ENCODE assay signal across 9 cellular contexts in the genomic region with DNA sequence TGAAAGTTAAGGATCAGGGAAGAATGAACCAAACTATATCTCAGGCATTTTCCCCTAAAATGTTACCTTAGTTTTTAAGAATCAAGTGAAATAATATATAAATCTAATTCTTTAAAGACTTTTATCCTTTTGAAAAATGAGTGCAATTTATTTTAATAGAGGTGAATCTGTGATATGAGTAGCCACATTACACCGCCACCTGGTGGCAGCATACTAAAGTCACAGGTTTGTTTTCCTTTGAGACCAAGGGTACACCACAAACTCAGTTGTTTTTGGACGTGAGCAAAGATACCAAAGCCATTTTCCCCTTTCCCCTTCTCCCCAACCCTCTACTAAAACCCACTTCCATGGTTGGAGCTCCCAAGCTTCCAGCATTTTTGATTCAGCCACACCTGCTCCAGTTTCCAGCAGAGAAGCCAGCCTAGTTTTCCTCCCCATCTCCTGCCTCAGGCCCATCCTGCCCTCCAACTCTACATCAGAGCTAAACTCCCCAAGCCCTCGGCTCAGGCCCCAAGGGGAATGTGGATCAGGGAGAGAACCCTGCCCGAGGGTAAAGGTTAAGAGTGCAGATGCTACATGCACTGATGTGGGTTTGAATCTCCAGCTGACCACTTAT. TPM values are rescaled to one million over a fixed set of nuclear protein-coding genes. Genes with fewer than 3 reads are reported as not detected.
DNase-seq lines count a peak whose midpoint lies in the region; ATAC-seq and TF ChIP-seq lines count a peak whose summit lies in the region.
"Had no signal": no experiment of that assay in that cellular context is flagged by ENCODE, and none has a peak within 500 bp of the region (broad histone marks: within the 10 kb centered on the region; RNA-seq: fewer than 3 reads in every experiment).

No MANE protein-coding gene starts in this region.

- CTCF ChIA-PET in CD4-positive, alpha-beta memory T cell (lab: Charles Lee; ENCODE audit: partially characterized antibody): interaction anchor here (0.7 to 9.3 kb wide), 30 partner anchors 8 to 291 kb away, joined by 3 to 236 read pairs (median 4); a partner anchor contains a TSS

- peak; percentile 61 to 66 (median 62) for DNase-seq in CD4-positive, alpha-beta memory T cell
- DNase-seq in HuH-7 (ENCODE audit: low spot score): peak; percentile 49
- DNase-seq in SK-MEL-5 (ENCODE audit: low read depth, low spot score): peak; percentile 63
- peak; percentile 73 for DNase-seq in activated naive CD4-positive, alpha-beta T cell treated with Interleukin-2 at 50 U/mL for 16 hours
- DNase-seq in head of caudate nucleus: peak; percentile 59 to 93 (median 80)
- peak; percentile 62 to 72 for DNase-seq in psoas muscle

- H3K36me3 ChIP-seq in CD4-positive, alpha-beta memory T cell (ENCODE audit: insufficient read depth, low read length): no peaks in the 10 kb centered on the region
- H3K36me3 ChIP-seq in psoas muscle (ENCODE audit: insufficient read depth in 1 of 2, low read depth in 1 of 2): no peaks in the 10 kb centered on the region

- no peaks in the 10 kb centered on the region for H3K36me3 Mint-ChIP-seq in CD4-positive, alpha-beta memory T cell
- H3K36me3 Mint-ChIP-seq: IgD-negative memory B cell had no signal

- WGBS in psoas muscle, 3 donors: 16 to 23% (median 18%) methylated on average over 4 of the region's 4 CpGs

- H3K27me3 ChIP-seq in CD4-positive, alpha-beta memory T cell (ENCODE audit: insufficient read depth, low read length): no peaks in the 10 kb centered on the region
- peaks cover 0 to 3% (median 0%) of the 10 kb centered on the region in 3 donors for H3K27me3 ChIP-seq in psoas muscle (ENCODE audit: insufficient read depth in 3 of 3, low read length in 2 of 3)

- TF ChIP-seq CTCF in psoas muscle (IDR thresholded peaks at IDR 0.05): peak; percentile 91

- no peaks in the 10 kb centered on the region for H3K9me3 ChIP-seq in CD4-positive, alpha-beta memory T cell (ENCODE audit: control insufficient read depth in 1 of 2, low read length in 2 of 2)
- H3K9me3 ChIP-seq in psoas muscle: no peaks in the 10 kb centered on the region

- H3K4me3 Mint-ChIP-seq in CD4-positive, alpha-beta memory T cell: no peak overlapping the region
- H3K4me3 Mint-ChIP-seq: IgD-negative memory B cell had no signal

- POLR2A ChIA-PET in CD4-positive, alpha-beta memory T cell (lab: Charles Lee; ENCODE audit: partially characterized antibody): interaction anchor here (0.8 to 3.3 kb wide), 6 partner anchors 15 to 290 kb away, joined by 3 to 31 read pairs (median 4); a partner anchor contains a TSS

- H3K4me1 Mint-ChIP-seq in CD4-positive, alpha-beta memory T cell: peaks cover 6 to 10% (median 8%) of the 10 kb centered on the region in 4 donors

- H3K27me3 Mint-ChIP-seq in CD4-positive, alpha-beta memory T cell: peaks cover 0 to 2% of the 10 kb centered on the region in 2 donors

- peaks cover 5% of the 10 kb centered on the region for H3K4me1 ChIP-seq in CD4-positive, alpha-beta memory T cell (ENCODE audit: insufficient read depth, low read length)
- no peaks in the 10 kb centered on the region for H3K4me1 ChIP-seq in psoas muscle

- intact Hi-C loops in CD4-positive, alpha-beta memory T cell (cut with micrococcal nuclease): loop anchor here (1.0 kb wide), 3 partner anchors 16 to 290 kb away; no protein-coding TSS in a partner anchor
- intact Hi-C loops in head of caudate nucleus (cut with DNase I) (loop anchor here (10.0 kb wide), 1 partner anchor 294 kb away; a partner anchor contains a TSS), psoas muscle (cut with DNase I) (loop anchor here (5.0 kb wide), 1 partner anchor 118 kb away; no protein-coding TSS in a partner anchor)

- in situ Hi-C loops in SK-MEL-5 (cut with HindIII; ENCODE audit: low pct_unique_long_range_greater_than_20kb, low sequenced_read_pairs): no loop called here

- peaks cover 0 to 4% (median 0%) of the 10 kb centered on the region in 8 donors for H3K9me3 Mint-ChIP-seq in CD4-positive, alpha-beta memory T cell

- ATAC-seq in psoas muscle: peak; percentile 45 to 85 (median 58)
- ATAC-seq in GM19397 (IDR thresholded peaks at IDR 0.05; ENCODE audit: unreplicated experiment): no peak
- ATAC-seq in HG03520 (IDR thresholded peaks at IDR 0.05; ENCODE audit: unreplicated experiment): no peak

- H3K27ac ChIP-seq in CD4-positive, alpha-beta memory T cell (ENCODE audit: low read depth, low read length): no peak overlapping the region
- H3K27ac ChIP-seq in psoas muscle: no peak overlapping the region

- H3K4me3 ChIP-seq in CD4-positive, alpha-beta memory T cell (ENCODE audit: low read length in 2 of 2): no peak overlapping the region
- H3K4me3 ChIP-seq in psoas muscle: no peak overlapping the region

- H3K27ac Mint-ChIP-seq in CD4-positive, alpha-beta memory T cell: peak overlapping the region in 5 of 7 donors; percentile 68 to 84 (median 78)
- H3K27ac Mint-ChIP-seq: IgD-negative memory B cell had no signal

RNA-seq across cellular contexts. Expression of a gene that starts 22.9 kb away (rescaled TPM):
- total RNA-seq in CD4-positive, alpha-beta memory T cell: 100 to 1,000 TPM; 201 to 210 TPM
- polyA plus RNA-seq in CD4-positive, alpha-beta memory T cell: 100 to 1,000 TPM; 233 to 306 TPM
- 13.4 and 13.7 TPM in 2 replicates for total RNA-seq in SK-MEL-5 (2014; rRNA removed; shearing (Covaris generic))
- polyA plus RNA-seq in SK-MEL-5 (2015; cell fraction: cytosol; rRNA removed): 26.3 and 35.9 TPM in 2 replicates
- 35.9 and 39.8 TPM in 2 replicates for polyA plus RNA-seq in SK-MEL-5 (2015; cell fraction: nucleus; rRNA removed)
- total RNA-seq in psoas muscle: 10 to 100 TPM; 10.1 to 12.9 (median 10.9) TPM
- 10 to 100 TPM in 1 of 3 donors, 1 to 10 TPM in 2; 5.6 to 10.5 (median 6.7) TPM for polyA plus RNA-seq in psoas muscle

Comparison
In these comparisons a context has a peak if more than half of its experiments do, and no peak if none do; other contexts are left out.
1. ATAC-seq: peak in psoas muscle (4 of 4); none in GM19397 (single experiment) and HG03520 (single experiment).
2. RNA of a gene that starts 22.9 kb away (total RNA-seq): 201 to 210 TPM in CD4-positive, alpha-beta memory T cell; 13.4 to 13.7 TPM in SK-MEL-5 and 10.1 to 12.9 TPM in psoas muscle; every median in the first group is over 10 times any median in the second.
3. Peak in every context shown above with its lines, with median percentiles within 50 percentile points of each other: DNase-seq.